Comparison of ENCODE assay signal across 1 cellular context in the genomic region with DNA sequence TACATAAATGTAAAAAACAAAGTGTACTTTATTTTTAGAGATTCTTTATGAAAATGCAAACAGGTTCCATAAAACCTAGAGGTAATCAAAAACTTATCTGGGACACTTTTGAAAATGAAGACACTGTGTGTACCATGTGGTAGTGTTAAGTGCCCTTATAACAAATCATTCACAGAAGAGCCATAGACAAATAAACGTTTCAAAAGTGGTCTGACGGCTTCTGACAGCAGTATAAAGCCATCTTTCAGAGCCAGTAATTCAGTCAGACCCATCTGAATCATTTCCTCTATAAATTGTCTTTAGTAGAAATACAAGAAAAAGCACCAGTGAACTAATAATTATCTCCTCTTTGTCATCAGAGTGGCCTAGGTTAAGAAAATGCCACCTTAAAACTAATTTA.
TF ChIP-seq lines count a peak whose summit lies in the region.

No MANE protein-coding gene starts in this region.

TF ChIP-seq in WTC11, 78 proteins besides CTCF, POLR2A, EP300 and RAD21 (continued from another document):
- TF ChIP-seq, protein P1, sequence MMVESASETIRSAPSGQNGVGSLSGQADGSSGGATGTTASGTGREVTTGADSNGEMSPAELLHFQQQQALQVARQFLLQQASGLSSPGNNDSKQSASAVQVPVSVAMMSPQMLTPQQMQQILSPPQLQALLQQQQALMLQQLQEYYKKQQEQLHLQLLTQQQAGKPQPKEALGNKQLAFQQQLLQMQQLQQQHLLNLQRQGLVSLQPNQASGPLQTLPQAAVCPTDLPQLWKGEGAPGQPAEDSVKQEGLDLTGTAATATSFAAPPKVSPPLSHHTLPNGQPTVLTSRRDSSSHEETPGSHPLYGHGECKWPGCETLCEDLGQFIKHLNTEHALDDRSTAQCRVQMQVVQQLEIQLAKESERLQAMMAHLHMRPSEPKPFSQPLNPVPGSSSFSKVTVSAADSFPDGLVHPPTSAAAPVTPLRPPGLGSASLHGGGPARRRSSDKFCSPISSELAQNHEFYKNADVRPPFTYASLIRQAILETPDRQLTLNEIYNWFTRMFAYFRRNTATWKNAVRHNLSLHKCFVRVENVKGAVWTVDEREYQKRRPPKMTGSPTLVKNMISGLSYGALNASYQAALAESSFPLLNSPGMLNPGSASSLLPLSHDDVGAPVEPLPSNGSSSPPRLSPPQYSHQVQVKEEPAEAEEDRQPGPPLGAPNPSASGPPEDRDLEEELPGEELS (CRISPR knock-in tag; IDR thresholded peaks at IDR 0.05), result no peak
- TF ChIP-seq MYBL2 (CRISPR knock-in tag; IDR thresholded peaks at IDR 0.05) (no peak), ZNF671 (CRISPR knock-in tag; IDR thresholded peaks at IDR 0.05) (no peak), IRF2 (CRISPR knock-in tag; IDR thresholded peaks at IDR 0.05; ENCODE audit: borderline replicate concordance, low read depth) (no peak), NR2C2 (CRISPR knock-in tag; IDR thresholded peaks at IDR 0.05) (no peak), CREM (CRISPR knock-in tag; IDR thresholded peaks at IDR 0.05) (no peak), NR1H2 (CRISPR knock-in tag; IDR thresholded peaks at IDR 0.05) (no peak), NFE2L1 (CRISPR knock-in tag; IDR thresholded peaks at IDR 0.05) (no peak), ZNF423 (CRISPR knock-in tag; IDR thresholded peaks at IDR 0.05) (no peak), CREB1 (CRISPR knock-in tag; IDR thresholded peaks at IDR 0.05) (no peak)
- TF ChIP-seq, protein P2, sequence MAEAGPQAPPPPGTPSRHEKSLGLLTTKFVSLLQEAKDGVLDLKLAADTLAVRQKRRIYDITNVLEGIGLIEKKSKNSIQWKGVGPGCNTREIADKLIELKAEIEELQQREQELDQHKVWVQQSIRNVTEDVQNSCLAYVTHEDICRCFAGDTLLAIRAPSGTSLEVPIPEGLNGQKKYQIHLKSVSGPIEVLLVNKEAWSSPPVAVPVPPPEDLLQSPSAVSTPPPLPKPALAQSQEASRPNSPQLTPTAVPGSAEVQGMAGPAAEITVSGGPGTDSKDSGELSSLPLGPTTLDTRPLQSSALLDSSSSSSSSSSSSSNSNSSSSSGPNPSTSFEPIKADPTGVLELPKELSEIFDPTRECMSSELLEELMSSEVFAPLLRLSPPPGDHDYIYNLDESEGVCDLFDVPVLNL (CRISPR knock-in tag; IDR thresholded peaks at IDR 0.05; ENCODE audit: borderline replicate concordance, low read depth), result no peak
- TF ChIP-seq, protein P3, sequence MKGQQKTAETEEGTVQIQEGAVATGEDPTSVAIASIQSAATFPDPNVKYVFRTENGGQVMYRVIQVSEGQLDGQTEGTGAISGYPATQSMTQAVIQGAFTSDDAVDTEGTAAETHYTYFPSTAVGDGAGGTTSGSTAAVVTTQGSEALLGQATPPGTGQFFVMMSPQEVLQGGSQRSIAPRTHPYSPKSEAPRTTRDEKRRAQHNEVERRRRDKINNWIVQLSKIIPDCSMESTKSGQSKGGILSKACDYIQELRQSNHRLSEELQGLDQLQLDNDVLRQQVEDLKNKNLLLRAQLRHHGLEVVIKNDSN (CRISPR knock-in tag; IDR thresholded peaks at IDR 0.05), result no peak
- TF ChIP-seq, protein P4, sequence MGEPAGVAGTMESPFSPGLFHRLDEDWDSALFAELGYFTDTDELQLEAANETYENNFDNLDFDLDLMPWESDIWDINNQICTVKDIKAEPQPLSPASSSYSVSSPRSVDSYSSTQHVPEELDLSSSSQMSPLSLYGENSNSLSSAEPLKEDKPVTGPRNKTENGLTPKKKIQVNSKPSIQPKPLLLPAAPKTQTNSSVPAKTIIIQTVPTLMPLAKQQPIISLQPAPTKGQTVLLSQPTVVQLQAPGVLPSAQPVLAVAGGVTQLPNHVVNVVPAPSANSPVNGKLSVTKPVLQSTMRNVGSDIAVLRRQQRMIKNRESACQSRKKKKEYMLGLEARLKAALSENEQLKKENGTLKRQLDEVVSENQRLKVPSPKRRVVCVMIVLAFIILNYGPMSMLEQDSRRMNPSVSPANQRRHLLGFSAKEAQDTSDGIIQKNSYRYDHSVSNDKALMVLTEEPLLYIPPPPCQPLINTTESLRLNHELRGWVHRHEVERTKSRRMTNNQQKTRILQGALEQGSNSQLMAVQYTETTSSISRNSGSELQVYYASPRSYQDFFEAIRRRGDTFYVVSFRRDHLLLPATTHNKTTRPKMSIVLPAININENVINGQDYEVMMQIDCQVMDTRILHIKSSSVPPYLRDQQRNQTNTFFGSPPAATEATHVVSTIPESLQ (CRISPR knock-in tag; IDR thresholded peaks at IDR 0.05), result no peak
